22 cellular contexts compared by ENCODE assay signal in genomic region chr14:95956601-95957460, GRCh38.
"Had no signal": no experiment of that assay in that cellular context is flagged by ENCODE, and none has a peak within 500 bp of the region (broad histone marks: within the 10 kb centered on the region; RNA-seq: fewer than 3 reads in every experiment).

No MANE protein-coding gene starts in this region.

- H3K27me3 ChIP-seq: brain microvascular endothelial cell, colonic mucosa, testis had no signal

- H3K36me3 Mint-ChIP-seq: type B pancreatic cell had no signal

- H3K4me1 ChIP-seq: colonic mucosa, esophagus squamous epithelium, left ventricle myocardium inferior, prostate gland, testis had no signal

- H3K4me1 Mint-ChIP-seq: activated CD4-positive, alpha-beta T cell treated with anti-CD3 and anti-CD28 coated beads, Interleukin-2, amount 10 ng/mL, durations not matched to agents 7 days and 5 days had no signal

- H3K4me3 Mint-ChIP-seq: activated CD4-positive, alpha-beta T cell treated with anti-CD3 and anti-CD28 coated beads, Interleukin-2, amount 10 ng/mL, durations not matched to agents 7 days and 5 days; type B pancreatic cell had no signal

- H3K27me3 Mint-ChIP-seq: activated CD4-positive, alpha-beta T cell treated with anti-CD3 and anti-CD28 coated beads, Interleukin-2, amount 10 ng/mL, durations not matched to agents 7 days and 5 days had no signal

- H3K36me3 ChIP-seq: brain microvascular endothelial cell, colonic mucosa, esophagus squamous epithelium, left ventricle myocardium inferior, prostate gland had no signal

- H3K4me3 ChIP-seq: colonic mucosa, esophagus squamous epithelium, left ventricle myocardium inferior, prostate gland, testis had no signal

- H3K27ac ChIP-seq: brain microvascular endothelial cell, colonic mucosa, esophagus squamous epithelium, left ventricle myocardium inferior, prostate gland, testis had no signal

- ATAC-seq: activated CD4-positive, CD25-positive, alpha-beta regulatory T cell treated with anti-CD3 and anti-CD28 coated beads, Interleukin-2, amount 50 U/mL, for 24 hours; right cardiac atrium had no signal

- DNase-seq: activated CD4-positive, alpha-beta T cell treated with anti-CD3 and anti-CD28 coated beads, Interleukin-2, amount 10 ng/mL, durations not matched to agents 7 days and 5 days; activated CD8-positive, alpha-beta memory T cell treated with anti-CD3 and anti-CD28 coated beads, Interleukin-2, amount 50 U/mL, for 48 hours; activated effector memory CD4-positive, alpha-beta T cell treated with Interleukin-2 at 50 U/mL for 16 hours; activated naive CD4-positive, alpha-beta T cell treated with anti-CD3 and anti-CD28 coated beads, Interleukin-2, amount 50 U/mL, for 16 hours; activated T-cell treated with anti-CD3 and anti-CD28 coated beads, Interleukin-2, amount 50 U/mL, for 48 hours; aorta; brain microvascular endothelial cell; central memory CD4-positive, alpha-beta T cell; colonic mucosa; esophagus squamous epithelium; hippocampal formation; kidney; left ventricle myocardium inferior; mammary epithelial cell; right cardiac atrium; stimulated activated CD4-positive, alpha-beta T cell treated with anti-CD3 and anti-CD28 coated beads, Interleukin-2, amount 100 ng/mL, for 48 hours; T-helper 1 cell; T1000; testis had no signal

- H3K27ac Mint-ChIP-seq: activated CD4-positive, alpha-beta T cell treated with anti-CD3 and anti-CD28 coated beads, Interleukin-2, amount 10 ng/mL, durations not matched to agents 7 days and 5 days; type B pancreatic cell had no signal

- H3K9me3 Mint-ChIP-seq: activated CD4-positive, alpha-beta T cell treated with anti-CD3 and anti-CD28 coated beads, Interleukin-2, amount 10 ng/mL, durations not matched to agents 7 days and 5 days; type B pancreatic cell had no signal

- H3K9me3 ChIP-seq: colonic mucosa, esophagus squamous epithelium, left ventricle myocardium inferior, prostate gland, testis had no signal
